21 cellular contexts compared by ENCODE assay signal in the genomic region with DNA sequence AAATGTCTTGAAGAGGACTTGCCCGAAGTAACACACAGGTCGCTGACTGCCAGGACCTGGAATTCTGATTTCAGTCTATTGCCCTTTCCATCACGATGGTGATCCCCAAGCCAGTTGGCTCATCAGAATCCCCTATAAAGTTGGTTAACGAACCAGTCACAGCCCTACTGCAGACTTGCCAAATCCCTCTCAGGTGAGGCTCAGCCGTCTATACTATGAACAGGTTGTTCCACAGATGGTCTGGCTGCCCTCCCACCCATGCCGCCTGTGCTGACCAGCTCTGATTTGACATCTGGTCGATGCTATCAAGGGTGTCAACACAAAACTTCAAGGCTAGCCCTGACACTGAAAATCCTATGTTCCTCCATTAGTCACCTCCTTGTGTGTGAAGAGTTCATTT.
DNase-seq lines count a peak whose midpoint lies in the region; ATAC-seq and TF ChIP-seq lines count a peak whose summit lies in the region.
"Had no signal": no experiment of that assay in that cellular context is flagged by ENCODE, and none has a peak within 500 bp of the region (broad histone marks: within the 10 kb centered on the region; RNA-seq: fewer than 3 reads in every experiment).

No MANE protein-coding gene starts in this region.

- H3K27ac ChIP-seq in cardiac muscle cell, result peak overlapping the region; percentile 34
- no peak overlapping the region for H3K27ac ChIP-seq in right cardiac atrium (ENCODE audit: low read length)
- H3K27ac ChIP-seq in WERI-Rb-1, result no peak overlapping the region
- H3K27ac ChIP-seq in esophagus muscularis mucosa (replicated peaks in 1 of 4), result no peak overlapping the region
- H3K27ac ChIP-seq in brain microvascular endothelial cell, result no peak overlapping the region
- H3K27ac ChIP-seq: A549, HL-60, Peyer's patch had no signal

- H3K4me1 ChIP-seq in cardiac muscle cell (ENCODE audit: low read depth) (peaks cover 16% of the 10 kb centered on the region), right cardiac atrium (ENCODE audit: control insufficient read depth, insufficient read depth, low read length) (no peaks in the 10 kb centered on the region), esophagus muscularis mucosa (peaks cover 0 to 15% (median 7%) of the 10 kb centered on the region in 4 donors)
- H3K4me1 ChIP-seq: A549, Peyer's patch had no signal

- ATAC-seq in right cardiac atrium, result no peak
- ATAC-seq in HG03469 (IDR thresholded peaks at IDR 0.05; ENCODE audit: unreplicated experiment), result no peak
- no peak for ATAC-seq in HG03457 (IDR thresholded peaks at IDR 0.05; ENCODE audit: unreplicated experiment)
- ATAC-seq: A549; CD8-positive, alpha-beta T cell; Right ventricle myocardium inferior had no signal

- in situ Hi-C loops in brain microvascular endothelial cell (cut with HindIII; ENCODE audit: low pct_ligation_motif_present, low sequenced_read_pairs), result no loop called here

- no peaks in the 10 kb centered on the region for H3K9me3 ChIP-seq in cardiac muscle cell (ENCODE audit: low read depth)
- no peaks in the 10 kb centered on the region for H3K9me3 ChIP-seq in right cardiac atrium (ENCODE audit: control insufficient read depth, low read length)
- no peaks in the 10 kb centered on the region for H3K9me3 ChIP-seq in WERI-Rb-1 (ENCODE audit: severe bottlenecking)
- H3K9me3 ChIP-seq in esophagus muscularis mucosa, result no peaks in the 10 kb centered on the region
- H3K9me3 ChIP-seq: A549, HAP-1, MG63, Peyer's patch had no signal

- no peaks in the 10 kb centered on the region for H3K27me3 ChIP-seq in cardiac muscle cell
- no peaks in the 10 kb centered on the region for H3K27me3 ChIP-seq in right cardiac atrium (ENCODE audit: control insufficient read depth, insufficient read depth)
- H3K27me3 ChIP-seq in WERI-Rb-1 (ENCODE audit: insufficient read depth, low read depth, severe bottlenecking), result no peaks in the 10 kb centered on the region
- no peaks in the 10 kb centered on the region for H3K27me3 ChIP-seq in esophagus muscularis mucosa
- no peaks in the 10 kb centered on the region for H3K27me3 ChIP-seq in brain microvascular endothelial cell (replicated peaks)
- H3K27me3 ChIP-seq: MG63, Peyer's patch had no signal

- DNase-seq in cardiac muscle cell (ENCODE audit: low read depth in 1 of 2, low spot score in 1 of 2), result no peak
- DNase-seq in right cardiac atrium, result no peak
- peak; percentile 9 for DNase-seq in WERI-Rb-1
- DNase-seq in esophagus muscularis mucosa (ENCODE audit: extremely low spot score), result peak; percentile 80
- DNase-seq in brain microvascular endothelial cell, result no peak
- DNase-seq: Calu3; CD8-positive, alpha-beta T cell; DMS79; IMR-90; MG63; NCI-H1092; NCI-H1436 treated with DMSO at 0.1 percent for 48 hours; NCI-H2029 treated with DMSO at 0.1 percent for 48 hours; NCI-H510A treated with DMSO at 0.1 percent for 48 hours; Peyer's patch had no signal

- intact Hi-C loops in right cardiac atrium (cut with DNase I), result no loop called here
- intact Hi-C loops in esophagus muscularis mucosa (cut with DNase I), result no loop called here

- H3K36me3 ChIP-seq in cardiac muscle cell, result no peaks in the 10 kb centered on the region
- H3K36me3 ChIP-seq in WERI-Rb-1, result no peaks in the 10 kb centered on the region
- H3K36me3 ChIP-seq in esophagus muscularis mucosa, result no peaks in the 10 kb centered on the region
- no peaks in the 10 kb centered on the region for H3K36me3 ChIP-seq in brain microvascular endothelial cell (replicated peaks)
- H3K36me3 ChIP-seq: HAP-1, MG63, Peyer's patch had no signal

- 91% methylated on average over 7 of the region's 7 CpGs for WGBS in right cardiac atrium
- 88% methylated on average over 7 of the region's 7 CpGs for WGBS in esophagus muscularis mucosa

- no peak overlapping the region for H3K4me3 ChIP-seq in cardiac muscle cell
- no peak overlapping the region for H3K4me3 ChIP-seq in right cardiac atrium (ENCODE audit: low read length)
- H3K4me3 ChIP-seq in WERI-Rb-1 (ENCODE audit: low read depth, low read length), result no peak overlapping the region
- H3K4me3 ChIP-seq in esophagus muscularis mucosa, result no peak overlapping the region
- no peak overlapping the region for H3K4me3 ChIP-seq in brain microvascular endothelial cell (ENCODE audit: low read depth, low read length)
- H3K4me3 ChIP-seq: A549, HAP-1, MG63, Peyer's patch had no signal

- no peak for TF ChIP-seq POLR2A in esophagus muscularis mucosa (IDR thresholded peaks at IDR 0.05; ENCODE audit: low read depth)

- no peak for TF ChIP-seq EP300 in esophagus muscularis mucosa (IDR thresholded peaks at IDR 0.05)

- TF ChIP-seq CTCF in cardiac muscle cell (IDR thresholded peaks at IDR 0.05; ENCODE audit: low read depth, low read length), result no peak
- no peak for TF ChIP-seq CTCF in WERI-Rb-1 (IDR thresholded peaks at IDR 0.05; ENCODE audit: low read depth, low read length)
- TF ChIP-seq CTCF in esophagus muscularis mucosa (IDR thresholded peaks at IDR 0.05), result no peak
- no peak for TF ChIP-seq CTCF in brain microvascular endothelial cell (IDR thresholded peaks at IDR 0.05; ENCODE audit: low read depth, low read length, missing control alignments)

Comparison
In these comparisons a context has a peak if more than half of its experiments do, and no peak if none do; other contexts are left out.
1. DNase-seq: peak in WERI-Rb-1 (single experiment) and esophagus muscularis mucosa (single experiment); none in cardiac muscle cell (0 of 2), right cardiac atrium (0 of 3) and brain microvascular endothelial cell (single experiment).